ENCODE assay signal across 10 cellular contexts in the genomic region with DNA sequence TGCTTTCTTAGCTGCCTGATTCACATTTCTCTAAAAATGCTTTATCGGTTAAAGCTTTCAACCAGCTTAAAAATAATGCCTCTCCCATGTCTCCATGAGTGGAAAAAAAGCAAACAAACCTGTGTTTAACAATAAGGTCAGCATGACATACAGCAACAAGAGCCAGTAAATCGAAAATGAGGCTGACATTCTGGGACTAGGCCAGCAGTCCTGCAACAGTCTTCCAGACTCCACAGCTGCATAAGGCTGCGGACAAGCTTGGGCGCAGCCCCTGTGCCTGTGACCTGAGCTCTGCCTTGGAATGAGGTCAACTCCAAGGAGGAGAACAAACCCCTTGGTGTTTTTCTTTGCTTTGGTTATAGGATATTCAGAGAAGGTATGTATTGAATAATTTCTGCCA.
DNase-seq lines count a peak whose midpoint lies in the region; ATAC-seq, FAIRE-seq and TF ChIP-seq lines count a peak whose summit lies in the region.
"Had no signal": no experiment of that assay in that cellular context is flagged by ENCODE, and none has a peak within 500 bp of the region (broad histone marks: within the 10 kb centered on the region; RNA-seq: fewer than 3 reads in every experiment).

No MANE protein-coding gene starts in this region.

- no peaks in the 10 kb centered on the region for H3K36me3 Mint-ChIP-seq in neural progenitor cell

- TF ChIP-seq EP300 in HepG2 (IDR thresholded peaks at IDR 0.05; ENCODE audit: low read depth in 2 of 2, low read length in 2 of 2) = no peak
- TF ChIP-seq EP300 in HepG2 (CRISPR knock-in tag; IDR thresholded peaks at IDR 0.05; ENCODE audit: borderline replicate concordance) = no peak

- DNase-seq in right lobe of liver (peak in 2 of 3 donors; percentile 44 to 48), HepG2 (ENCODE audit: low spot score) (no peak), foreskin keratinocyte (peak; percentile 11 to 18), neural progenitor cell (ENCODE audit: low spot score) (peak; percentile 3), COLO829 (ENCODE audit: low spot score) (no peak), middle frontal gyrus (ENCODE audit: extremely low spot score, low spot score) (no peak), inferior parietal cortex (ENCODE audit: extremely low spot score) (no peak)
- DNase-seq: NCI-H1105; stimulated activated CD4-positive, alpha-beta T cell treated with anti-CD3 and anti-CD28 coated beads, Interleukin-2, amount 100 ng/mL, for 48 hours had no signal

- H3K4me1 ChIP-seq in right lobe of liver (no peaks in the 10 kb centered on the region), HepG2 (ENCODE audit: insufficient read depth, low read length) (no peaks in the 10 kb centered on the region), foreskin keratinocyte (no peaks in the 10 kb centered on the region), neural progenitor cell (no peaks in the 10 kb centered on the region)

- H2AFZ ChIP-seq in HepG2 (ENCODE audit: low read length) (no peak overlapping the region), neural progenitor cell (replicated peaks) (peak overlapping the region; percentile 1)

- no peak overlapping the region for H3K27ac ChIP-seq in right lobe of liver
- no peak overlapping the region for H3K27ac ChIP-seq in HepG2 (ENCODE audit: extremely low read length, insufficient read depth, low read length)
- no peak overlapping the region for H3K27ac ChIP-seq in foreskin keratinocyte
- no peak overlapping the region for H3K27ac ChIP-seq in neural progenitor cell

- no peaks in the 10 kb centered on the region for H3K4me1 Mint-ChIP-seq in neural progenitor cell

- 29% methylated on average over 4 of the region's 4 CpGs for WGBS in right lobe of liver (ENCODE audit: insufficient coverage, low coverage, low lambda C conversion rate, missing lambda C conversion rate)
- WGBS in HepG2 (ENCODE audit: low lambda C conversion rate) = 27% methylated on average over 4 of the region's 4 CpGs

- CTCF ChIA-PET in HepG2 (lab: Yijun Ruan, JAX; ENCODE audit: low intra/inter-chr PET ratio, low total read pairs) = no interaction called here

- no peak overlapping the region for H3K4me2 ChIP-seq in HepG2 (ENCODE audit: low read depth, low read length)
- no peak overlapping the region for H3K4me2 ChIP-seq in neural progenitor cell

- H3K79me2 ChIP-seq in HepG2 (ENCODE audit: insufficient read depth, low read length) (no peaks in the 10 kb centered on the region), neural progenitor cell (ENCODE audit: low read depth) (no peaks in the 10 kb centered on the region)

- ATAC-seq in right lobe of liver (peak; percentile 47 to 99 (median 72)), HepG2 (no peak), foreskin keratinocyte (peak; percentile 59), GM21723 (IDR thresholded peaks at IDR 0.05; ENCODE audit: unreplicated experiment) (no peak)

- in situ Hi-C loops in HepG2 (cut with HindIII; ENCODE audit: extremely low pct_ligation_motif_present, low pct_unique_long_range_greater_than_20kb) = no loop called here

- H3K4me3 Mint-ChIP-seq in neural progenitor cell = no peak overlapping the region

- BruUV-seq in HepG2 (replicated peaks; lab: Mats Ljungman, UMichigan) = no TSS peak

- no peak overlapping the region for H3K4me3 ChIP-seq in right lobe of liver
- no peak overlapping the region for H3K4me3 ChIP-seq in HepG2 (replicated peaks in 1 of 3; ENCODE audit: insufficient read depth in 1 of 3, low read depth in 2 of 3, low read length in 3 of 3)
- no peak overlapping the region for H3K4me3 ChIP-seq in neural progenitor cell

- H3K27ac Mint-ChIP-seq in neural progenitor cell = no peak overlapping the region

- POLR2A ChIA-PET in HepG2 (lab: Yijun Ruan, JAX) = no interaction called here

- no peak for FAIRE-seq in HepG2 (lab: Jason Lieb, UNC)

- TF ChIP-seq POLR2A in right lobe of liver (IDR thresholded peaks at IDR 0.05) (no peak), HepG2 (IDR thresholded peaks at IDR 0.05; ENCODE audit: insufficient read depth in 1 of 2, low read depth in 2 of 2, low read length in 2 of 2) (no peak)

- H3K36me3 ChIP-seq in right lobe of liver (no peaks in the 10 kb centered on the region), HepG2 (replicated peaks in 1 of 2; ENCODE audit: control insufficient read depth in 1 of 2, insufficient read depth in 2 of 2, low read length in 2 of 2) (no peaks in the 10 kb centered on the region), neural progenitor cell (no peaks in the 10 kb centered on the region)

- H3K27me3 ChIP-seq in right lobe of liver (no peaks in the 10 kb centered on the region), HepG2 (ENCODE audit: control insufficient read depth in 1 of 2, insufficient read depth in 2 of 2, low read length in 2 of 2) (no peaks in the 10 kb centered on the region; a peak in 1 of 5 replicates), foreskin keratinocyte (no peaks in the 10 kb centered on the region), neural progenitor cell (no peaks in the 10 kb centered on the region)

- no peaks in the 10 kb centered on the region for H4K20me1 ChIP-seq in HepG2 (ENCODE audit: insufficient read depth, low read length)
- no peaks in the 10 kb centered on the region for H4K20me1 ChIP-seq in neural progenitor cell (ENCODE audit: low read depth)

- H3K9ac ChIP-seq in HepG2 (ENCODE audit: insufficient read depth, low read depth, low read length) = no peak overlapping the region
- no peak overlapping the region for H3K9ac ChIP-seq in neural progenitor cell

- intact Hi-C loops in right lobe of liver (cut with DNase I) (no loop called here), HepG2 (cut with micrococcal nuclease; ENCODE audit: unreplicated experiment) (no loop called here)

- no peaks in the 10 kb centered on the region for H3K9me3 ChIP-seq in right lobe of liver
- no peaks in the 10 kb centered on the region for H3K9me3 ChIP-seq in HepG2 (ENCODE audit: low read length)
- no peaks in the 10 kb centered on the region for H3K9me3 ChIP-seq in neural progenitor cell (ENCODE audit: low read depth)

- TF ChIP-seq CTCF in right lobe of liver (IDR thresholded peaks at IDR 0.05) = no peak
- TF ChIP-seq CTCF in HepG2 (CRISPR knock-in tag; IDR thresholded peaks at IDR 0.05) = no peak
- TF ChIP-seq CTCF in foreskin keratinocyte (conservative IDR thresholded peaks at IDR 0.05) = no peak
- no peak for TF ChIP-seq CTCF in neural progenitor cell (IDR thresholded peaks at IDR 0.05)

- H3K9me3 Mint-ChIP-seq in neural progenitor cell = no peaks in the 10 kb centered on the region

- H3F3A ChIP-seq in neural progenitor cell (ENCODE audit: low read depth) = no peaks in the 10 kb centered on the region

- no peaks in the 10 kb centered on the region for H3K27me3 Mint-ChIP-seq in neural progenitor cell (ENCODE audit: insufficient read depth, low read depth)

- TF ChIP-seq RAD21 in HepG2 (CRISPR knock-in tag; IDR thresholded peaks at IDR 0.05) = no peak

TF ChIP-seq in HepG2, 621 proteins besides CTCF, POLR2A, EP300 and RAD21 (continues in another document):
- TF ChIP-seq MAZ (IDR thresholded peaks at IDR 0.05; ENCODE audit: borderline replicate concordance, low read depth, low read length) (no peak), MAZ (CRISPR knock-in tag; IDR thresholded peaks at IDR 0.05; ENCODE audit: low read depth) (no peak), ELF1 (CRISPR knock-in tag; IDR thresholded peaks at IDR 0.05) (no peak), ZNF335 (CRISPR knock-in tag; IDR thresholded peaks at IDR 0.05) (no peak), ZNF713 (CRISPR knock-in tag; IDR thresholded peaks at IDR 0.05) (no peak), AKAP8 (CRISPR knock-in tag; IDR thresholded peaks at IDR 0.05) (no peak), ZNF567 (CRISPR knock-in tag; IDR thresholded peaks at IDR 0.05; ENCODE audit: borderline replicate concordance) (no peak), CEBPG (CRISPR knock-in tag; IDR thresholded peaks at IDR 0.05) (no peak)
- TF ChIP-seq, protein P1, sequence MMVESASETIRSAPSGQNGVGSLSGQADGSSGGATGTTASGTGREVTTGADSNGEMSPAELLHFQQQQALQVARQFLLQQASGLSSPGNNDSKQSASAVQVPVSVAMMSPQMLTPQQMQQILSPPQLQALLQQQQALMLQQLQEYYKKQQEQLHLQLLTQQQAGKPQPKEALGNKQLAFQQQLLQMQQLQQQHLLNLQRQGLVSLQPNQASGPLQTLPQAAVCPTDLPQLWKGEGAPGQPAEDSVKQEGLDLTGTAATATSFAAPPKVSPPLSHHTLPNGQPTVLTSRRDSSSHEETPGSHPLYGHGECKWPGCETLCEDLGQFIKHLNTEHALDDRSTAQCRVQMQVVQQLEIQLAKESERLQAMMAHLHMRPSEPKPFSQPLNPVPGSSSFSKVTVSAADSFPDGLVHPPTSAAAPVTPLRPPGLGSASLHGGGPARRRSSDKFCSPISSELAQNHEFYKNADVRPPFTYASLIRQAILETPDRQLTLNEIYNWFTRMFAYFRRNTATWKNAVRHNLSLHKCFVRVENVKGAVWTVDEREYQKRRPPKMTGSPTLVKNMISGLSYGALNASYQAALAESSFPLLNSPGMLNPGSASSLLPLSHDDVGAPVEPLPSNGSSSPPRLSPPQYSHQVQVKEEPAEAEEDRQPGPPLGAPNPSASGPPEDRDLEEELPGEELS (CRISPR knock-in tag; IDR thresholded peaks at IDR 0.05) = no peak
- TF ChIP-seq, protein P2, sequence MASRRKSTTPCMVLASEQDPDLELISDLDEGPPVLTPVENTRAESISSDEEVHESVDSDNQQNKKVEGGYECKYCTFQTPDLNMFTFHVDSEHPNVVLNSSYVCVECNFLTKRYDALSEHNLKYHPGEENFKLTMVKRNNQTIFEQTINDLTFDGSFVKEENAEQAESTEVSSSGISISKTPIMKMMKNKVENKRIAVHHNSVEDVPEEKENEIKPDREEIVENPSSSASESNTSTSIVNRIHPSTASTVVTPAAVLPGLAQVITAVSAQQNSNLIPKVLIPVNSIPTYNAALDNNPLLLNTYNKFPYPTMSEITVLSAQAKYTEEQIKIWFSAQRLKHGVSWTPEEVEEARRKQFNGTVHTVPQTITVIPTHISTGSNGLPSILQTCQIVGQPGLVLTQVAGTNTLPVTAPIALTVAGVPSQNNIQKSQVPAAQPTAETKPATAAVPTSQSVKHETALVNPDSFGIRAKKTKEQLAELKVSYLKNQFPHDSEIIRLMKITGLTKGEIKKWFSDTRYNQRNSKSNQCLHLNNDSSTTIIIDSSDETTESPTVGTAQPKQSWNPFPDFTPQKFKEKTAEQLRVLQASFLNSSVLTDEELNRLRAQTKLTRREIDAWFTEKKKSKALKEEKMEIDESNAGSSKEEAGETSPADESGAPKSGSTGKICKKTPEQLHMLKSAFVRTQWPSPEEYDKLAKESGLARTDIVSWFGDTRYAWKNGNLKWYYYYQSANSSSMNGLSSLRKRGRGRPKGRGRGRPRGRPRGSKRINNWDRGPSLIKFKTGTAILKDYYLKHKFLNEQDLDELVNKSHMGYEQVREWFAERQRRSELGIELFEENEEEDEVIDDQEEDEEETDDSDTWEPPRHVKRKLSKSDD (CRISPR knock-in tag; IDR thresholded peaks at IDR 0.05; ENCODE audit: low read depth) = no peak

Comparison
In these comparisons a context has a peak if more than half of its experiments do, and no peak if none do; other contexts are left out.
1. ATAC-seq: peak in right lobe of liver (4 of 4) and foreskin keratinocyte (single experiment); none in HepG2 (single experiment) and GM21723 (single experiment).
2. DNase-seq: peak in right lobe of liver (2 of 3), foreskin keratinocyte (2 of 2) and neural progenitor cell (single experiment); none in HepG2 (single experiment), COLO829 (single experiment), middle frontal gyrus (single experiment) and inferior parietal cortex (single experiment).